ENCODE assay signal across 12 cellular contexts in genomic region chr11:2525941-2526807, GRCh38.
DNase-seq lines count a peak whose midpoint lies in the region; TF ChIP-seq lines count a peak whose summit lies in the region.
"Had no signal": no experiment of that assay in that cellular context is flagged by ENCODE, and none has a peak within 500 bp of the region (broad histone marks: within the 10 kb centered on the region; RNA-seq: fewer than 3 reads in every experiment).

No MANE protein-coding gene starts in this region.

- intact Hi-C loops in ascending aorta (cut with DNase I), result no loop called here
- intact Hi-C loops in uterus (cut with DNase I; ENCODE audit: low total_unique reads), result no loop called here

- no peaks in the 10 kb centered on the region for H3K27me3 ChIP-seq in ascending aorta
- H3K27me3 ChIP-seq in uterus, result no peaks in the 10 kb centered on the region

- no peak for TF ChIP-seq CTCF in ascending aorta (IDR thresholded peaks at IDR 0.05)
- TF ChIP-seq CTCF in uterus (IDR thresholded peaks at IDR 0.05), result no peak

- no peak for TF ChIP-seq POLR2A in uterus (IDR thresholded peaks at IDR 0.05)

- DNase-seq in stimulated activated CD4-positive, alpha-beta T cell treated with anti-CD3 and anti-CD28 coated beads, Interleukin-15, amount 100 ng/mL, for 24 hours, result peak; percentile 2
- DNase-seq in stimulated activated CD4-positive, alpha-beta T cell treated with anti-CD3 and anti-CD28 coated beads, Interleukin-2, amount 100 ng/mL, for 24 hours, result no peak
- DNase-seq in ascending aorta (ENCODE audit: low spot score in 2 of 2), result peak; percentile 3 to 53
- peak; percentile 81 for DNase-seq in mesenteric fat pad (ENCODE audit: low spot score)
- DNase-seq in uterus, result peak; percentile 7 to 13
- no peak for DNase-seq in hippocampal formation (lab: John Stamatoyannopoulos, UW)
- DNase-seq in stimulated activated CD8-positive, alpha-beta memory T cell treated with anti-CD3 and anti-CD28 coated beads, Interleukin-4, amount 100 ng/mL, for 48 hours, result no peak
- DNase-seq in activated gamma-delta T cell treated with Interleukin-2 at 50 U/mL for 16 hours, result no peak
- DNase-seq: NCI-H1417 treated with DMSO at 0.1 percent for 48 hours, PC-3 had no signal

- H3K36me3 ChIP-seq in ascending aorta (no peaks in the 10 kb centered on the region), uterus (no peaks in the 10 kb centered on the region)
- H3K36me3 ChIP-seq: HAP-1, neural progenitor cell had no signal

- H3K4me3 ChIP-seq in ascending aorta (no peak overlapping the region), uterus (no peak overlapping the region)
- H3K4me3 ChIP-seq: HAP-1, neural progenitor cell had no signal

- no peaks in the 10 kb centered on the region for H3K4me1 ChIP-seq in ascending aorta
- H3K4me1 ChIP-seq in uterus, result no peaks in the 10 kb centered on the region
- H3K4me1 ChIP-seq: HAP-1, neural progenitor cell had no signal

- H3K27ac ChIP-seq in ascending aorta (no peak overlapping the region), uterus (no peak overlapping the region)
- H3K27ac ChIP-seq: neural progenitor cell had no signal

- H3K9me3 ChIP-seq in ascending aorta (no peaks in the 10 kb centered on the region), uterus (no peaks in the 10 kb centered on the region)
- H3K9me3 ChIP-seq: HAP-1 had no signal

Comparison
In these comparisons a context has a peak if more than half of its experiments do, and no peak if none do; other contexts are left out.
1. DNase-seq: peak in stimulated activated CD4-positive, alpha-beta T cell treated with anti-CD3 and anti-CD28 coated beads, Interleukin-15, amount 100 ng/mL, for 24 hours (single experiment), ascending aorta (2 of 2), mesenteric fat pad (single experiment) and uterus (2 of 2); none in stimulated activated CD4-positive, alpha-beta T cell treated with anti-CD3 and anti-CD28 coated beads, Interleukin-2, amount 100 ng/mL, for 24 hours (0 of 2), hippocampal formation (0 of 2), stimulated activated CD8-positive, alpha-beta memory T cell treated with anti-CD3 and anti-CD28 coated beads, Interleukin-4, amount 100 ng/mL, for 48 hours (single experiment) and activated gamma-delta T cell treated with Interleukin-2 at 50 U/mL for 16 hours (single experiment).